In genomic region chr16:74973304-74973703, GRCh38 we compare ENCODE assay signal across 34 cellular contexts.
"Had no signal": no experiment of that assay in that cellular context is flagged by ENCODE, and none has a peak within 500 bp of the region (broad histone marks: within the 10 kb centered on the region; RNA-seq: fewer than 3 reads in every experiment).

No MANE protein-coding gene starts in this region.

- ATAC-seq: activated CD4-positive, alpha-beta T cell treated with anti-CD3 and anti-CD28 coated beads for 36 hours; activated T-cell treated with anti-CD3 and anti-CD28 coated beads, Interleukin-2, amount 50 U/mL, for 4 hours; activated T-helper 17 cell treated with anti-CD3 and anti-CD28 coated beads, Interleukin-2, amount 50 U/mL, for 72 hours; gastroesophageal sphincter; heart right ventricle; T-helper 17 cell had no signal

- DNase-seq: activated CD4-positive, alpha-beta memory T cell treated with anti-CD3 and anti-CD28 coated beads, Interleukin-2, amount 10 ng/mL, durations not matched to agents 7 days and 5 days; activated CD4-positive, alpha-beta T cell treated with anti-CD3 and anti-CD28 coated beads for 36 hours; activated CD4-positive, alpha-beta T cell treated with anti-CD3 and anti-CD28 coated beads, Interleukin-2, amount 10 ng/mL, durations not matched to agents 7 days and 5 days; activated CD4-positive, alpha-beta T cell treated with anti-CD3 and anti-CD28 coated beads, Interleukin-2, amount 50 U/mL, for 4 hours; activated CD4-positive, CD25-positive, alpha-beta regulatory T cell; activated CD4-positive, CD25-positive, alpha-beta regulatory T cell treated with anti-CD3 and anti-CD28 coated beads, Interleukin-2, amount 50 U/mL, for 72 hours; activated CD8-positive, alpha-beta memory T cell treated with anti-CD3 and anti-CD28 coated beads, Interleukin-2, amount 50 U/mL, for 48 hours; activated effector memory CD4-positive, alpha-beta T cell treated with Interleukin-2 at 50 U/mL for 16 hours; activated gamma-delta T cell treated with Interleukin-2 at 50 U/mL for 16 hours; activated naive CD4-positive, alpha-beta T cell treated with anti-CD3 and anti-CD28 coated beads, Interleukin-2, amount 50 U/mL, for 16 hours; activated naive CD4-positive, alpha-beta T cell treated with Interleukin-2 at 50 U/mL for 16 hours; activated T-cell treated with anti-CD3 and anti-CD28 coated beads, Interleukin-2, amount 50 U/mL, for 4 hours; amniotic stem cell; anterior cingulate cortex; brain microvascular endothelial cell; caudate nucleus; colonic mucosa; effector CD8-positive, alpha-beta T cell; esophagus squamous epithelium; foreskin melanocyte; heart right ventricle; T-helper 1 cell; T-helper 17 cell; T1000; WERI-Rb-1 had no signal

- H3K36me3 ChIP-seq: colonic mucosa, WERI-Rb-1 had no signal

- H3K9me3 Mint-ChIP-seq: activated CD4-positive, alpha-beta memory T cell treated with anti-CD3 and anti-CD28 coated beads, Interleukin-2, amount 10 ng/mL, durations not matched to agents 7 days and 5 days; activated CD4-positive, alpha-beta T cell treated with anti-CD3 and anti-CD28 coated beads, Interleukin-2, amount 10 ng/mL, durations not matched to agents 7 days and 5 days; activated T-cell treated with anti-CD3 and anti-CD28 coated beads, Interleukin-2, amount 50 U/mL, for 4 hours; activated T-helper 17 cell treated with anti-CD3 and anti-CD28 coated beads, Interleukin-2, amount 50 U/mL, for 72 hours; T-helper 2 cell treated with Interferon-gamma antibody and Interleukin-4, amounts not matched to agents 5 μg/mL and 100 μg/mL, for 36 hours had no signal

- H3K27me3 Mint-ChIP-seq: activated CD4-positive, alpha-beta memory T cell treated with anti-CD3 and anti-CD28 coated beads, Interleukin-2, amount 10 ng/mL, durations not matched to agents 7 days and 5 days; activated CD4-positive, alpha-beta T cell treated with anti-CD3 and anti-CD28 coated beads for 36 hours; activated CD4-positive, alpha-beta T cell treated with anti-CD3 and anti-CD28 coated beads, Interleukin-2, amount 10 ng/mL, durations not matched to agents 7 days and 5 days; activated naive CD8-positive, alpha-beta T cell; activated T-helper 17 cell treated with anti-CD3 and anti-CD28 coated beads, Interleukin-2, amount 50 U/mL, for 72 hours; T-helper 17 cell had no signal

- H3K4me3 ChIP-seq: colonic mucosa, esophagus squamous epithelium, gastroesophageal sphincter, heart right ventricle had no signal

- FAIRE-seq: astrocyte, bronchial epithelial cell, endometrium, endothelial cell of umbilical vein had no signal

- H3K27ac Mint-ChIP-seq: activated CD4-positive, alpha-beta memory T cell treated with anti-CD3 and anti-CD28 coated beads, Interleukin-2, amount 10 ng/mL, durations not matched to agents 7 days and 5 days; activated CD4-positive, alpha-beta T cell treated with anti-CD3 and anti-CD28 coated beads for 36 hours; activated CD4-positive, alpha-beta T cell treated with anti-CD3 and anti-CD28 coated beads, Interleukin-2, amount 10 ng/mL, durations not matched to agents 7 days and 5 days; activated naive CD8-positive, alpha-beta T cell; activated T-helper 17 cell treated with anti-CD3 and anti-CD28 coated beads, Interleukin-2, amount 50 U/mL, for 72 hours; T-helper 17 cell; T-helper 2 cell treated with Interferon-gamma antibody and Interleukin-4, amounts not matched to agents 5 μg/mL and 100 μg/mL, for 36 hours had no signal

- H3K4me3 Mint-ChIP-seq: activated CD4-positive, alpha-beta memory T cell treated with anti-CD3 and anti-CD28 coated beads, Interleukin-2, amount 10 ng/mL, durations not matched to agents 7 days and 5 days; activated CD4-positive, alpha-beta T cell treated with anti-CD3 and anti-CD28 coated beads for 36 hours; activated CD4-positive, alpha-beta T cell treated with anti-CD3 and anti-CD28 coated beads, Interleukin-2, amount 10 ng/mL, durations not matched to agents 7 days and 5 days; activated naive CD8-positive, alpha-beta T cell; activated T-cell treated with anti-CD3 and anti-CD28 coated beads, Interleukin-2, amount 50 U/mL, for 4 hours; activated T-helper 17 cell treated with anti-CD3 and anti-CD28 coated beads, Interleukin-2, amount 50 U/mL, for 72 hours; T-helper 17 cell; T-helper 2 cell treated with Interferon-gamma antibody and Interleukin-4, amounts not matched to agents 5 μg/mL and 100 μg/mL, for 36 hours had no signal

- H3K4me1 ChIP-seq: colonic mucosa, esophagus squamous epithelium, gastroesophageal sphincter, heart right ventricle had no signal

- H3K9me3 ChIP-seq: colonic mucosa, esophagus squamous epithelium, gastroesophageal sphincter, heart right ventricle had no signal

- H3K27me3 ChIP-seq: brain microvascular endothelial cell, colonic mucosa, esophagus squamous epithelium, gastroesophageal sphincter, heart right ventricle had no signal

- H3K27ac ChIP-seq: brain microvascular endothelial cell, colonic mucosa, epithelial cell of prostate, esophagus squamous epithelium, gastroesophageal sphincter, heart right ventricle, WERI-Rb-1 had no signal
